Comparison of ENCODE assay signal across 21 cellular contexts in the genomic region with DNA sequence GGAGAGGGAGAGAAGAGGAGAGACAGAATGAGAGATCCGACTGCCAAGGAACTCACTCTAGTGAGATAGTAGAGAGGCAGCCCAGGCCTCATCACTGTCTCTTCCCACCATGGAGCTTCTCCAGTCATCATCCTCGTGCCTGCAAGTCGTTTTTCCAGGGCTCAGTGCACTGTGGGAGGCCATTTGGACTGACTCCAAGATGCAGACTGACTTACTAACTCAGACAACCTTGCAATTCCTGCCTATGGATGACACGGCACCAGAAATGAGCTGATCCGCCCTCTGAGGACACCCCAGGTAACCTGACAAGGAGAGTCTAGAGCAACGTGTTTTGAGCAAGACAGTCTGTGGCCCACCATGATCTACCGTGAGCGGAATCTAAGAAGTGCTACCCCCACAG.
A peak's percentile ranks its signal among the peaks of the same experiment; 100 is the strongest.
DNase-seq lines count a peak whose midpoint lies in the region; ATAC-seq and TF ChIP-seq lines count a peak whose summit lies in the region.
"Had no signal": no experiment of that assay in that cellular context is flagged by ENCODE, and none has a peak within 500 bp of the region (broad histone marks: within the 10 kb centered on the region; RNA-seq: fewer than 3 reads in every experiment).

No MANE protein-coding gene starts in this region.

- no peaks in the 10 kb centered on the region for H3K36me3 Mint-ChIP-seq in activated CD8-positive, alpha-beta memory T cell treated with anti-CD3 and anti-CD28 coated beads, Interleukin-2, amount 10 ng/mL, durations not matched to agents 7 days and 5 days
- H3K36me3 Mint-ChIP-seq: activated naive CD8-positive, alpha-beta T cell treated with anti-CD3 and anti-CD28 coated beads, Interleukin-2, amount 10 ng/mL, durations not matched to agents 7 days and 5 days; stimulated activated effector memory CD8-positive, alpha-beta T cell treated with anti-CD3 and anti-CD28 coated beads, Interleukin-12 subunit alpha, Interleukin-12 subunit beta, amount 100 ng/mL, for 72 hours had no signal

- H3K9ac ChIP-seq in adipocyte (ENCODE audit: low read length): no peak overlapping the region

- no peak overlapping the region for H3K4me3 Mint-ChIP-seq in activated CD8-positive, alpha-beta memory T cell treated with anti-CD3 and anti-CD28 coated beads, Interleukin-2, amount 10 ng/mL, durations not matched to agents 7 days and 5 days
- H3K4me3 Mint-ChIP-seq: activated naive CD8-positive, alpha-beta T cell treated with anti-CD3 and anti-CD28 coated beads, Interleukin-2, amount 10 ng/mL, durations not matched to agents 7 days and 5 days; stimulated activated effector memory CD8-positive, alpha-beta T cell treated with anti-CD3 and anti-CD28 coated beads, Interleukin-12 subunit alpha, Interleukin-12 subunit beta, amount 100 ng/mL, for 72 hours; T-helper 1 cell treated with Interleukin-12 subunit alpha and Interleukin-12 subunit beta and Interleukin-4 antibody, amounts not matched to agents 30 μg/mL and 1 μg/mL, for 36 hours had no signal

- no peaks in the 10 kb centered on the region for H3K9me3 ChIP-seq in adipocyte (ENCODE audit: control insufficient read depth, low read length)
- H3K9me3 ChIP-seq: gastroesophageal sphincter, Peyer's patch, right atrium auricular region, upper lobe of right lung had no signal

- no peak for ATAC-seq in activated CD8-positive, alpha-beta memory T cell treated with anti-CD3 and anti-CD28 coated beads, Interleukin-2, amount 10 ng/mL, durations not matched to agents 7 days and 5 days
- ATAC-seq: activated CD4-positive, CD25-positive, alpha-beta regulatory T cell treated with anti-CD3 and anti-CD28 coated beads, Interleukin-2, amount 50 U/mL, for 24 hours; gastroesophageal sphincter; left cardiac atrium; stimulated activated effector memory CD8-positive, alpha-beta T cell treated with anti-CD3 and anti-CD28 coated beads, Interleukin-12 subunit alpha, Interleukin-12 subunit beta, amount 100 ng/mL, for 72 hours had no signal

- TF ChIP-seq CTCF in fibroblast of villous mesenchyme (IDR thresholded peaks at IDR 0.05; ENCODE audit: insufficient read depth, low read depth, low read length): no peak

- H3K4me3 ChIP-seq in adipocyte (ENCODE audit: low read length) (no peak overlapping the region), fibroblast of villous mesenchyme (ENCODE audit: low read depth, low read length) (no peak overlapping the region)
- H3K4me3 ChIP-seq: gastroesophageal sphincter, Peyer's patch, right atrium auricular region, upper lobe of right lung had no signal

- CTCF ChIA-PET in activated CD8-positive, alpha-beta memory T cell treated with anti-CD3 and anti-CD28 coated beads, Interleukin-2, amount 10 ng/mL, durations not matched to agents 7 days and 5 days (lab: Charles Lee): no interaction called here

- peaks cover 18% of the 10 kb centered on the region for H3K4me1 ChIP-seq in adipocyte (ENCODE audit: control insufficient read depth, insufficient read depth, low read length)
- H3K4me1 ChIP-seq: Peyer's patch, right atrium auricular region had no signal

- H3K27ac Mint-ChIP-seq in activated CD8-positive, alpha-beta memory T cell treated with anti-CD3 and anti-CD28 coated beads, Interleukin-2, amount 10 ng/mL, durations not matched to agents 7 days and 5 days: no peak overlapping the region
- H3K27ac Mint-ChIP-seq: activated naive CD8-positive, alpha-beta T cell treated with anti-CD3 and anti-CD28 coated beads, Interleukin-2, amount 10 ng/mL, durations not matched to agents 7 days and 5 days; stimulated activated effector memory CD8-positive, alpha-beta T cell treated with anti-CD3 and anti-CD28 coated beads, Interleukin-12 subunit alpha, Interleukin-12 subunit beta, amount 100 ng/mL, for 72 hours; T-helper 1 cell treated with Interleukin-12 subunit alpha and Interleukin-12 subunit beta and Interleukin-4 antibody, amounts not matched to agents 30 μg/mL and 1 μg/mL, for 36 hours had no signal

- no peaks in the 10 kb centered on the region for H3K4me1 Mint-ChIP-seq in activated CD8-positive, alpha-beta memory T cell treated with anti-CD3 and anti-CD28 coated beads, Interleukin-2, amount 10 ng/mL, durations not matched to agents 7 days and 5 days
- H3K4me1 Mint-ChIP-seq: activated naive CD8-positive, alpha-beta T cell treated with anti-CD3 and anti-CD28 coated beads, Interleukin-2, amount 10 ng/mL, durations not matched to agents 7 days and 5 days; stimulated activated effector memory CD8-positive, alpha-beta T cell treated with anti-CD3 and anti-CD28 coated beads, Interleukin-12 subunit alpha, Interleukin-12 subunit beta, amount 100 ng/mL, for 72 hours had no signal

- H3K27me3 Mint-ChIP-seq in activated CD8-positive, alpha-beta memory T cell treated with anti-CD3 and anti-CD28 coated beads, Interleukin-2, amount 10 ng/mL, durations not matched to agents 7 days and 5 days: peaks cover 4% of the 10 kb centered on the region

- H3K27me3 ChIP-seq in adipocyte (replicated peaks; ENCODE audit: control insufficient read depth, insufficient read depth, low read length): no peaks in the 10 kb centered on the region
- H3K27me3 ChIP-seq: gastroesophageal sphincter, Peyer's patch, right atrium auricular region, upper lobe of right lung had no signal

- peak; percentile 12 for DNase-seq in ELR (ENCODE audit: low read depth)
- DNase-seq in adipocyte (ENCODE audit: low read depth): peak; percentile 22
- peak; percentile 49 for DNase-seq in fibroblast of villous mesenchyme (ENCODE audit: low read depth)
- peak; percentile 75 for DNase-seq in putamen (ENCODE audit: low spot score)
- no peak for DNase-seq in NAMALWA (ENCODE audit: low spot score)
- DNase-seq in midbrain (lab: John Stamatoyannopoulos, UW): no peak
- DNase-seq in activated CD4-positive, alpha-beta T cell treated with anti-CD3 and anti-CD28 coated beads for 1 hour: no peak
- no peak for DNase-seq in activated CD8-positive, alpha-beta memory T cell treated with anti-CD3 and anti-CD28 coated beads, Interleukin-2, amount 10 ng/mL, durations not matched to agents 7 days and 5 days
- DNase-seq: activated naive CD8-positive, alpha-beta T cell treated with anti-CD3 and anti-CD28 coated beads, Interleukin-2, amount 10 ng/mL, durations not matched to agents 7 days and 5 days; activated T-cell treated with anti-CD3 and anti-CD28 coated beads for 4 hours; left cardiac atrium; NCI-H1105 treated with DMSO at 0.1 percent for 48 hours; NCI-H524; Peyer's patch; stimulated activated CD4-positive, alpha-beta T cell treated with anti-CD3 and anti-CD28 coated beads, Interleukin-4, amount 100 ng/mL, for 4 hours; upper lobe of right lung had no signal

- H3K36me3 ChIP-seq in adipocyte (ENCODE audit: control insufficient read depth, insufficient read depth, low read length, severe bottlenecking): no peaks in the 10 kb centered on the region
- H3K36me3 ChIP-seq: gastroesophageal sphincter, Peyer's patch, right atrium auricular region, upper lobe of right lung had no signal

- H3K9me3 Mint-ChIP-seq in activated CD8-positive, alpha-beta memory T cell treated with anti-CD3 and anti-CD28 coated beads, Interleukin-2, amount 10 ng/mL, durations not matched to agents 7 days and 5 days (ENCODE audit: low read depth): no peaks in the 10 kb centered on the region
- H3K9me3 Mint-ChIP-seq: activated naive CD8-positive, alpha-beta T cell treated with anti-CD3 and anti-CD28 coated beads, Interleukin-2, amount 10 ng/mL, durations not matched to agents 7 days and 5 days; stimulated activated effector memory CD8-positive, alpha-beta T cell treated with anti-CD3 and anti-CD28 coated beads, Interleukin-12 subunit alpha, Interleukin-12 subunit beta, amount 100 ng/mL, for 72 hours; T-helper 1 cell treated with Interleukin-12 subunit alpha and Interleukin-12 subunit beta and Interleukin-4 antibody, amounts not matched to agents 30 μg/mL and 1 μg/mL, for 36 hours had no signal

Comparison
In these comparisons a context has a peak if more than half of its experiments do, and no peak if none do; other contexts are left out.
1. DNase-seq: peak in ELR (single experiment), adipocyte (single experiment), fibroblast of villous mesenchyme (single experiment) and putamen (single experiment); none in NAMALWA (single experiment), midbrain (single experiment), activated CD4-positive, alpha-beta T cell treated with anti-CD3 and anti-CD28 coated beads for 1 hour (single experiment) and activated CD8-positive, alpha-beta memory T cell treated with anti-CD3 and anti-CD28 coated beads, Interleukin-2, amount 10 ng/mL, durations not matched to agents 7 days and 5 days (single experiment).